In genomic region chr14:74888164-74889158, GRCh38 we compare ENCODE assay signal across 1 cellular context.
TF ChIP-seq lines count a peak whose summit lies in the region.

No MANE protein-coding gene starts in this region.

TF ChIP-seq in WTC11, 78 proteins besides CTCF, POLR2A, EP300 and RAD21 (continued from another document):
- TF ChIP-seq, protein P1, sequence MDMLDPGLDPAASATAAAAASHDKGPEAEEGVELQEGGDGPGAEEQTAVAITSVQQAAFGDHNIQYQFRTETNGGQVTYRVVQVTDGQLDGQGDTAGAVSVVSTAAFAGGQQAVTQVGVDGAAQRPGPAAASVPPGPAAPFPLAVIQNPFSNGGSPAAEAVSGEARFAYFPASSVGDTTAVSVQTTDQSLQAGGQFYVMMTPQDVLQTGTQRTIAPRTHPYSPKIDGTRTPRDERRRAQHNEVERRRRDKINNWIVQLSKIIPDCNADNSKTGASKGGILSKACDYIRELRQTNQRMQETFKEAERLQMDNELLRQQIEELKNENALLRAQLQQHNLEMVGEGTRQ (CRISPR knock-in tag; IDR thresholded peaks at IDR 0.05), result no peak
- TF ChIP-seq, protein P2, sequence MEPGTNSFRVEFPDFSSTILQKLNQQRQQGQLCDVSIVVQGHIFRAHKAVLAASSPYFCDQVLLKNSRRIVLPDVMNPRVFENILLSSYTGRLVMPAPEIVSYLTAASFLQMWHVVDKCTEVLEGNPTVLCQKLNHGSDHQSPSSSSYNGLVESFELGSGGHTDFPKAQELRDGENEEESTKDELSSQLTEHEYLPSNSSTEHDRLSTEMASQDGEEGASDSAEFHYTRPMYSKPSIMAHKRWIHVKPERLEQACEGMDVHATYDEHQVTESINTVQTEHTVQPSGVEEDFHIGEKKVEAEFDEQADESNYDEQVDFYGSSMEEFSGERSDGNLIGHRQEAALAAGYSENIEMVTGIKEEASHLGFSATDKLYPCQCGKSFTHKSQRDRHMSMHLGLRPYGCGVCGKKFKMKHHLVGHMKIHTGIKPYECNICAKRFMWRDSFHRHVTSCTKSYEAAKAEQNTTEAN (CRISPR knock-in tag; IDR thresholded peaks at IDR 0.05), result no peak
- TF ChIP-seq, protein P3, sequence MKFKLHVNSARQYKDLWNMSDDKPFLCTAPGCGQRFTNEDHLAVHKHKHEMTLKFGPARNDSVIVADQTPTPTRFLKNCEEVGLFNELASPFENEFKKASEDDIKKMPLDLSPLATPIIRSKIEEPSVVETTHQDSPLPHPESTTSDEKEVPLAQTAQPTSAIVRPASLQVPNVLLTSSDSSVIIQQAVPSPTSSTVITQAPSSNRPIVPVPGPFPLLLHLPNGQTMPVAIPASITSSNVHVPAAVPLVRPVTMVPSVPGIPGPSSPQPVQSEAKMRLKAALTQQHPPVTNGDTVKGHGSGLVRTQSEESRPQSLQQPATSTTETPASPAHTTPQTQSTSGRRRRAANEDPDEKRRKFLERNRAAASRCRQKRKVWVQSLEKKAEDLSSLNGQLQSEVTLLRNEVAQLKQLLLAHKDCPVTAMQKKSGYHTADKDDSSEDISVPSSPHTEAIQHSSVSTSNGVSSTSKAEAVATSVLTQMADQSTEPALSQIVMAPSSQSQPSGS (CRISPR knock-in tag; IDR thresholded peaks at IDR 0.05; ENCODE audit: borderline replicate concordance, low read depth), result no peak
- TF ChIP-seq CBFB (CRISPR knock-in tag; IDR thresholded peaks at IDR 0.05; ENCODE audit: low read depth) (no peak), SMAD4 (CRISPR knock-in tag; IDR thresholded peaks at IDR 0.05) (no peak), ARID4B (CRISPR knock-in tag; IDR thresholded peaks at IDR 0.05; ENCODE audit: borderline replicate concordance) (no peak), SOX15 (CRISPR knock-in tag; IDR thresholded peaks at IDR 0.05) (no peak), NFATC4 (CRISPR knock-in tag; IDR thresholded peaks at IDR 0.05) (no peak), TEAD4 (CRISPR knock-in tag; IDR thresholded peaks at IDR 0.05) (no peak), ZBTB21 (CRISPR knock-in tag; IDR thresholded peaks at IDR 0.05; ENCODE audit: borderline replicate concordance) (no peak), TP53 (CRISPR knock-in tag; IDR thresholded peaks at IDR 0.05) (no peak), JAZF1 (CRISPR knock-in tag; IDR thresholded peaks at IDR 0.05) (no peak), ZNF281 (CRISPR knock-in tag; IDR thresholded peaks at IDR 0.05) (no peak), ZNF121 (CRISPR knock-in tag; IDR thresholded peaks at IDR 0.05) (no peak)
TF ChIP-seq in WTC11: peak in this region for 0.
